Comparison of ENCODE assay signal across 15 cellular contexts in genomic region chr4:95510877-95511276, GRCh38. TPM values are rescaled to one million over a fixed set of nuclear protein-coding genes. Genes with fewer than 3 reads are reported as not detected.
DNase-seq lines count a peak whose midpoint lies in the region; ATAC-seq and TF ChIP-seq lines count a peak whose summit lies in the region.
"Had no signal": no experiment of that assay in that cellular context is flagged by ENCODE, and none has a peak within 500 bp of the region (broad histone marks: within the 10 kb centered on the region; RNA-seq: fewer than 3 reads in every experiment).

No MANE protein-coding gene starts in this region.

- H3K27me3 ChIP-seq in foreskin keratinocyte (no peaks in the 10 kb centered on the region), tibial nerve (no peaks in the 10 kb centered on the region)

- no peaks in the 10 kb centered on the region for H3K36me3 ChIP-seq in tibial nerve

- H3K27me3 Mint-ChIP-seq in activated CD4-positive, alpha-beta memory T cell treated with anti-CD3 and anti-CD28 coated beads for 36 hours: peaks cover 3% of the 10 kb centered on the region

- POLR2A ChIA-PET in activated CD4-positive, alpha-beta memory T cell treated with anti-CD3 and anti-CD28 coated beads for 36 hours (lab: Charles Lee): no interaction called here

- TF ChIP-seq CTCF in 22Rv1 (IDR thresholded peaks at IDR 0.05): no peak
- no peak for TF ChIP-seq CTCF in foreskin keratinocyte (conservative IDR thresholded peaks at IDR 0.05)
- TF ChIP-seq CTCF in tibial nerve (IDR thresholded peaks at IDR 0.05): no peak

- TF ChIP-seq EP300 in tibial nerve (IDR thresholded peaks at IDR 0.05): no peak

- 76 to 81% methylated on average over 2 of the region's 2 CpGs for WGBS in tibial nerve, 2 donors

- no peaks in the 10 kb centered on the region for H3K9me3 Mint-ChIP-seq in activated CD4-positive, alpha-beta memory T cell treated with anti-CD3 and anti-CD28 coated beads for 36 hours

- H3K27ac Mint-ChIP-seq in activated CD4-positive, alpha-beta memory T cell treated with anti-CD3 and anti-CD28 coated beads for 36 hours: no peak overlapping the region

- H3K27ac ChIP-seq in 22Rv1 (peak overlapping the region; percentile 60), foreskin keratinocyte (no peak overlapping the region), tibial nerve (no peak overlapping the region)
- H3K27ac ChIP-seq: HL-60, SK-N-MC had no signal

- intact Hi-C loops in activated CD4-positive, alpha-beta memory T cell treated with anti-CD3 and anti-CD28 coated beads for 36 hours (cut with micrococcal nuclease): loop anchor here (5.0 kb wide), 1 partner anchor 344 kb away; no protein-coding TSS in a partner anchor

- CTCF ChIA-PET in activated CD4-positive, alpha-beta memory T cell treated with anti-CD3 and anti-CD28 coated beads for 36 hours (lab: Charles Lee): no interaction called here

- DNase-seq in HPDE6-E6E7 (ENCODE audit: extremely low spot score): peak; percentile 1
- DNase-seq in foreskin keratinocyte: peak in 1 of 2 donors; percentile 63
- no peak for DNase-seq in stimulated activated CD4-positive, alpha-beta T cell treated with anti-CD3 and anti-CD28 coated beads, Interleukin-4, amount 100 ng/mL, for 1 hour
- no peak for DNase-seq in NCI-H748 (lab: John Stamatoyannopoulos, UW; ENCODE audit: unreplicated experiment)
- DNase-seq in tibial nerve (ENCODE audit: low spot score in 2 of 2): no peak
- no peak for DNase-seq in activated CD4-positive, alpha-beta memory T cell treated with anti-CD3 and anti-CD28 coated beads for 36 hours
- DNase-seq: C1 segment of cervical spinal cord, GDM1, NCI-H2029, NCI-H774 had no signal

- peak; percentile 63 for ATAC-seq in SK-N-SH treated with all-trans-retinoic acid at 6 μM for 48 hours
- ATAC-seq in foreskin keratinocyte: peak; percentile 50
- ATAC-seq: Right ventricle myocardium inferior had no signal

- H3K36me3 Mint-ChIP-seq in activated CD4-positive, alpha-beta memory T cell treated with anti-CD3 and anti-CD28 coated beads for 36 hours: no peaks in the 10 kb centered on the region

- H3K4me1 Mint-ChIP-seq in activated CD4-positive, alpha-beta memory T cell treated with anti-CD3 and anti-CD28 coated beads for 36 hours (ENCODE audit: low read depth): peaks cover 5% of the 10 kb centered on the region

- no peak overlapping the region for H3K4me3 ChIP-seq in tibial nerve
- H3K4me3 ChIP-seq: SK-N-MC had no signal

- TF ChIP-seq POLR2A in tibial nerve (IDR thresholded peaks at IDR 0.05): no peak

- no peaks in the 10 kb centered on the region for H3K9me3 ChIP-seq in tibial nerve

- H3K4me3 Mint-ChIP-seq in activated CD4-positive, alpha-beta memory T cell treated with anti-CD3 and anti-CD28 coated beads for 36 hours: no peak overlapping the region

- H3K4me1 ChIP-seq in foreskin keratinocyte (peaks cover 26% of the 10 kb centered on the region), tibial nerve (peaks cover 0 to 9% (median 0%) of the 10 kb centered on the region in 4 donors)

TF ChIP-seq in SK-N-SH treated with all-trans-retinoic acid at 6 μM for 48 hours, 23 proteins besides CTCF, POLR2A, EP300 and RAD21:
- TF ChIP-seq TOX (CRISPR knock-in tag; IDR thresholded peaks at IDR 0.05; ENCODE audit: borderline replicate concordance): peak; percentile 65; the same call in 1 of the 2 replicates
- TF ChIP-seq CSRNP3 (CRISPR knock-in tag; IDR thresholded peaks at IDR 0.05): no peak; the same call in 1 of the 2 replicates
- 0 out of 2 replicates have a peak, but pooled peaks have one; percentile 59 for TF ChIP-seq ZC3H10 (CRISPR knock-in tag; IDR thresholded peaks at IDR 0.05)
- peak; percentile 37; the same call in 1 of the 2 replicates for TF ChIP-seq PATZ1 (CRISPR knock-in tag; IDR thresholded peaks at IDR 0.05; ENCODE audit: borderline replicate concordance)
- TF ChIP-seq SNAI2 (CRISPR knock-in tag; IDR thresholded peaks at IDR 0.05): no peak
- no peak for TF ChIP-seq POU6F1 (CRISPR knock-in tag; IDR thresholded peaks at IDR 0.05; ENCODE audit: borderline replicate concordance, low read depth)
- TF ChIP-seq ESRRG (CRISPR knock-in tag; IDR thresholded peaks at IDR 0.05): no peak
- TF ChIP-seq OSR1 (CRISPR knock-in tag; IDR thresholded peaks at IDR 0.05): no peak
- no peak for TF ChIP-seq CSDC2 (CRISPR knock-in tag; IDR thresholded peaks at IDR 0.05)
- no peak for TF ChIP-seq ZNF8 (CRISPR knock-in tag; IDR thresholded peaks at IDR 0.05)
- TF ChIP-seq ISL1 (CRISPR knock-in tag; IDR thresholded peaks at IDR 0.05): peak; percentile 91
- no peak for TF ChIP-seq PPARA (CRISPR knock-in tag; IDR thresholded peaks at IDR 0.05; ENCODE audit: borderline replicate concordance)
- no peak for TF ChIP-seq ZNF565 (CRISPR knock-in tag; conservative IDR thresholded peaks at IDR 0.05; ENCODE audit: low read depth)

RNA-seq across cellular contexts. Expression of gene UNC5C, which starts 37.9 kb away (rescaled TPM):
- total RNA-seq in foreskin keratinocyte (not detected in 2 replicates), tibial nerve (1 to 10 TPM; 1.2 to 5.0 (median 3.0) TPM)
- not detected in 2 replicates for polyA plus RNA-seq in foreskin keratinocyte
- not detected for total RNA-seq in activated CD4-positive, alpha-beta memory T cell treated with anti-CD3 and anti-CD28 coated beads for 36 hours
